Comparison of ENCODE assay signal across 8 cellular contexts in the genomic region with DNA sequence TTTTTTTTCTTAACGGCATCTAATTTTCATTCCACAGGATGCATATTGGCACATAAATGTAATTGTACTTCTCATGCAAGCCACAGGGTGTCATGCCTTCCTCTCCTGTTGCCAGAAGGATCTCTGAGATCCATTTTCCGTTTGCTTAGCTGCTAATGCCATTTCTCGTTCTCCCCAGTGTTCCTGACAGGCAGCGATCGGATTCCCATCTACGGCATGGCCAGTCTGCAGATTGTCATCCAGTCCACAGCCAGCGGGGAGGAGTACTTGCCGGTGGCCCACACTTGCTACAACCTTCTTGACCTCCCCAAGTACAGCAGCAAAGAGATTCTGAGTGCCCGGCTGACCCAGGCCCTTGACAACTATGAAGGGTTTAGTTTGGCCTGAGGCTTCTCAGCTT. TPM values are rescaled to one million over a fixed set of nuclear protein-coding genes. Genes with fewer than 3 reads are reported as not detected.
A peak's percentile ranks its signal among the peaks of the same experiment; 100 is the strongest.
DNase-seq lines count a peak whose midpoint lies in the region; ATAC-seq and TF ChIP-seq lines count a peak whose summit lies in the region.

No MANE protein-coding gene starts in this region.

- H3K9ac ChIP-seq in mesendoderm (ENCODE audit: low read length): no peak overlapping the region

- CTCF ChIA-PET in CD8-positive, alpha-beta T cell (lab: Charles Lee): interaction anchor here (0.7 to 0.8 kb wide), 2 partner anchors 167 to 180 kb away, joined by 3 read pairs; no protein-coding TSS in a partner anchor

- H3K4me3 ChIP-seq in coronary artery: peak overlapping the region; percentile 31
- no peak overlapping the region for H3K4me3 ChIP-seq in mesendoderm (ENCODE audit: low read length)
- H3K4me3 ChIP-seq in CD8-positive, alpha-beta T cell (ENCODE audit: low read depth, low read length): no peak overlapping the region

- no peak for ATAC-seq in CD8-positive, alpha-beta T cell
- ATAC-seq in GM19452 (IDR thresholded peaks at IDR 0.05; ENCODE audit: unreplicated experiment): no peak

- no peaks in the 10 kb centered on the region for H3K27me3 Mint-ChIP-seq in activated naive CD8-positive, alpha-beta T cell treated with anti-CD3 and anti-CD28 coated beads for 36 hours
- H3K27me3 Mint-ChIP-seq in CD8-positive, alpha-beta T cell (ENCODE audit: low read depth): no peaks in the 10 kb centered on the region

- H4K8ac ChIP-seq in mesendoderm (ENCODE audit: low read depth, low read length): no peak overlapping the region

- no peaks in the 10 kb centered on the region for H3K79me1 ChIP-seq in mesendoderm (ENCODE audit: low read length)

- H3K27ac Mint-ChIP-seq in activated naive CD8-positive, alpha-beta T cell treated with anti-CD3 and anti-CD28 coated beads for 36 hours: no peak overlapping the region
- no peak overlapping the region for H3K27ac Mint-ChIP-seq in CD8-positive, alpha-beta T cell

- no peaks in the 10 kb centered on the region for H3K36me3 ChIP-seq in mesendoderm (ENCODE audit: control insufficient read depth, insufficient read depth, low read length)
- H3K36me3 ChIP-seq in CD8-positive, alpha-beta T cell (ENCODE audit: insufficient read depth, low read length): peaks cover 31% of the 10 kb centered on the region

- intact Hi-C loops in CD8-positive, alpha-beta T cell (cut with DNase I, micrococcal nuclease): no loop called here

- no CpG with 5 or more reads among the region's 9 CpGs for WGBS in mesendoderm (ENCODE audit: extremely low coverage, insufficient coverage, low lambda C conversion rate)

- H3K4me1 ChIP-seq in mesendoderm (ENCODE audit: control insufficient read depth, low read depth, low read length): no peaks in the 10 kb centered on the region
- no peaks in the 10 kb centered on the region for H3K4me1 ChIP-seq in CD8-positive, alpha-beta T cell (ENCODE audit: insufficient read depth, low read length)

- H3K4ac ChIP-seq in mesendoderm (ENCODE audit: low read depth, low read length): no peak overlapping the region

- no peak overlapping the region for H2AK5ac ChIP-seq in mesendoderm (ENCODE audit: low read length)

- H3K4me1 Mint-ChIP-seq in activated naive CD8-positive, alpha-beta T cell treated with anti-CD3 and anti-CD28 coated beads for 36 hours: no peaks in the 10 kb centered on the region
- H3K4me1 Mint-ChIP-seq in CD8-positive, alpha-beta T cell (ENCODE audit: low read depth): no peaks in the 10 kb centered on the region

- no peak overlapping the region for H3K4me2 ChIP-seq in mesendoderm (ENCODE audit: low read length)

- DNase-seq in DMS53 (lab: John Stamatoyannopoulos, UW): peak; percentile 45
- peak; percentile 8 for DNase-seq in NCI-H2196 treated with DMSO at 0.1 percent for 48 hours (lab: John Stamatoyannopoulos, UW; ENCODE audit: unreplicated experiment)
- no peak for DNase-seq in coronary artery (ENCODE audit: low spot score)
- DNase-seq in mesendoderm: peak; percentile 60
- DNase-seq in activated naive CD8-positive, alpha-beta T cell treated with anti-CD3 and anti-CD28 coated beads for 36 hours: no peak
- DNase-seq in CD8-positive, alpha-beta T cell: no peak
- no peak for DNase-seq in HuH-7.5 (ENCODE audit: low spot score)

- H3K27ac ChIP-seq in coronary artery (peak overlapping the region; percentile 68 to 81), mesendoderm (ENCODE audit: low read depth, low read length) (no peak overlapping the region)
- H3K27ac ChIP-seq in CD8-positive, alpha-beta T cell (ENCODE audit: low read depth, low read length): no peak overlapping the region

- no peaks in the 10 kb centered on the region for H3K9me3 ChIP-seq in CD8-positive, alpha-beta T cell (ENCODE audit: low read length)

- H3K9me3 Mint-ChIP-seq in activated naive CD8-positive, alpha-beta T cell treated with anti-CD3 and anti-CD28 coated beads for 36 hours: no peaks in the 10 kb centered on the region
- no peaks in the 10 kb centered on the region for H3K9me3 Mint-ChIP-seq in CD8-positive, alpha-beta T cell

- no peaks in the 10 kb centered on the region for H3K27me3 ChIP-seq in mesendoderm (ENCODE audit: insufficient read depth, low read length, poor library complexity)
- no peaks in the 10 kb centered on the region for H3K27me3 ChIP-seq in CD8-positive, alpha-beta T cell (ENCODE audit: insufficient read depth, low read length)

- no peak overlapping the region for H3K23ac ChIP-seq in mesendoderm (ENCODE audit: low read length)

- no peak overlapping the region for H2BK120ac ChIP-seq in mesendoderm (ENCODE audit: low read depth, low read length)

- H3K4me3 Mint-ChIP-seq in activated naive CD8-positive, alpha-beta T cell treated with anti-CD3 and anti-CD28 coated beads for 36 hours: no peak overlapping the region
- no peak overlapping the region for H3K4me3 Mint-ChIP-seq in CD8-positive, alpha-beta T cell

- no peak overlapping the region for H2BK15ac ChIP-seq in mesendoderm (replicated peaks; ENCODE audit: low read depth)

- no peak overlapping the region for H3K56ac ChIP-seq in mesendoderm (ENCODE audit: low read length)

- H3K18ac ChIP-seq in mesendoderm (ENCODE audit: low read length): no peak overlapping the region

- no peaks in the 10 kb centered on the region for H3K79me2 ChIP-seq in mesendoderm (ENCODE audit: control insufficient read depth, insufficient read depth, low read length)

- TF ChIP-seq CTCF in coronary artery (IDR thresholded peaks at IDR 0.05): peak; percentile 50
- no peak for TF ChIP-seq CTCF in CD8-positive, alpha-beta T cell (IDR thresholded peaks at IDR 0.05)

- POLR2A ChIA-PET in CD8-positive, alpha-beta T cell (lab: Charles Lee): no interaction called here

- no peak overlapping the region for H4K5ac ChIP-seq in mesendoderm (ENCODE audit: low read length)

- H2BK5ac ChIP-seq in mesendoderm (ENCODE audit: low read length): no peak overlapping the region

- peaks cover 37% of the 10 kb centered on the region for H3K36me3 Mint-ChIP-seq in activated naive CD8-positive, alpha-beta T cell treated with anti-CD3 and anti-CD28 coated beads for 36 hours
- peaks cover 86% of the 10 kb centered on the region for H3K36me3 Mint-ChIP-seq in CD8-positive, alpha-beta T cell

RNA-seq across cellular contexts. Expression of a gene that starts 8.9 kb away (rescaled TPM):
- 4.0 TPM for polyA plus RNA-seq in mesendoderm (2013, experiment 1 of 2)
- polyA plus RNA-seq in mesendoderm (2013, experiment 2 of 2): 4.2 TPM
- total RNA-seq in activated naive CD8-positive, alpha-beta T cell treated with anti-CD3 and anti-CD28 coated beads for 36 hours: 1 to 10 TPM; 8.2 to 8.4 TPM
- 10 to 100 TPM; 15.5 to 16.3 TPM for total RNA-seq in CD8-positive, alpha-beta T cell

Comparison
In these comparisons a context has a peak if more than half of its experiments do, and no peak if none do; other contexts are left out.
1. DNase-seq: peak in DMS53 (single experiment), NCI-H2196 treated with DMSO at 0.1 percent for 48 hours (single experiment) and mesendoderm (single experiment); none in coronary artery (single experiment), activated naive CD8-positive, alpha-beta T cell treated with anti-CD3 and anti-CD28 coated beads for 36 hours (single experiment), CD8-positive, alpha-beta T cell (0 of 7) and HuH-7.5 (single experiment).
2. H3K27ac ChIP-seq: peak in coronary artery (2 of 2); none in mesendoderm (single experiment) and CD8-positive, alpha-beta T cell (single experiment).